Comparison of ENCODE assay signal across 1 cellular context in genomic region chr3:172522871-172523818, GRCh38.
TF ChIP-seq lines count a peak whose summit lies in the region.

Gene TNFSF10, minus strand, starts transcription at chr3:172523430. Its CDS starts 46 bp downstream, at chr3:172523384.

TF ChIP-seq in GM12878, 131 proteins besides CTCF, POLR2A, EP300 and RAD21 (continued from another document and continues in another):
- TF ChIP-seq, protein P1, sequence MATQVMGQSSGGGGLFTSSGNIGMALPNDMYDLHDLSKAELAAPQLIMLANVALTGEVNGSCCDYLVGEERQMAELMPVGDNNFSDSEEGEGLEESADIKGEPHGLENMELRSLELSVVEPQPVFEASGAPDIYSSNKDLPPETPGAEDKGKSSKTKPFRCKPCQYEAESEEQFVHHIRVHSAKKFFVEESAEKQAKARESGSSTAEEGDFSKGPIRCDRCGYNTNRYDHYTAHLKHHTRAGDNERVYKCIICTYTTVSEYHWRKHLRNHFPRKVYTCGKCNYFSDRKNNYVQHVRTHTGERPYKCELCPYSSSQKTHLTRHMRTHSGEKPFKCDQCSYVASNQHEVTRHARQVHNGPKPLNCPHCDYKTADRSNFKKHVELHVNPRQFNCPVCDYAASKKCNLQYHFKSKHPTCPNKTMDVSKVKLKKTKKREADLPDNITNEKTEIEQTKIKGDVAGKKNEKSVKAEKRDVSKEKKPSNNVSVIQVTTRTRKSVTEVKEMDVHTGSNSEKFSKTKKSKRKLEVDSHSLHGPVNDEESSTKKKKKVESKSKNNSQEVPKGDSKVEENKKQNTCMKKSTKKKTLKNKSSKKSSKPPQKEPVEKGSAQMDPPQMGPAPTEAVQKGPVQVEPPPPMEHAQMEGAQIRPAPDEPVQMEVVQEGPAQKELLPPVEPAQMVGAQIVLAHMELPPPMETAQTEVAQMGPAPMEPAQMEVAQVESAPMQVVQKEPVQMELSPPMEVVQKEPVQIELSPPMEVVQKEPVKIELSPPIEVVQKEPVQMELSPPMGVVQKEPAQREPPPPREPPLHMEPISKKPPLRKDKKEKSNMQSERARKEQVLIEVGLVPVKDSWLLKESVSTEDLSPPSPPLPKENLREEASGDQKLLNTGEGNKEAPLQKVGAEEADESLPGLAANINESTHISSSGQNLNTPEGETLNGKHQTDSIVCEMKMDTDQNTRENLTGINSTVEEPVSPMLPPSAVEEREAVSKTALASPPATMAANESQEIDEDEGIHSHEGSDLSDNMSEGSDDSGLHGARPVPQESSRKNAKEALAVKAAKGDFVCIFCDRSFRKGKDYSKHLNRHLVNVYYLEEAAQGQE (IDR thresholded peaks at IDR 0.05; ENCODE audit: low read depth, low read length) = no peak
- no peak for TF ChIP-seq BACH1 (IDR thresholded peaks at IDR 0.05; ENCODE audit: borderline replicate concordance)
- TF ChIP-seq NBN (IDR thresholded peaks at IDR 0.05) = 0 out of 2 replicates have a peak, but pooled peaks have one; percentile 48
- TF ChIP-seq CBFB (IDR thresholded peaks at IDR 0.05; ENCODE audit: low read depth) = peak; percentile 31; the same call in 1 of the 2 replicates
- TF ChIP-seq ETV6 (conservative IDR thresholded peaks at IDR 0.05 in 1 of 2, IDR thresholded peaks at IDR 0.05 in 1 of 2; ENCODE audit: borderline replicate concordance in 1 of 2, low read depth in 1 of 2) = no peak; a peak in 1 of 4 replicates
- no peak for TF ChIP-seq NFYA (IDR thresholded peaks at IDR 0.05; ENCODE audit: borderline replicate concordance, low read depth, low read length)
- TF ChIP-seq NR2C1 (IDR thresholded peaks at IDR 0.05) = no peak
- TF ChIP-seq SUZ12 (IDR thresholded peaks at IDR 0.05; ENCODE audit: unreplicated experiment) = no peak
- TF ChIP-seq ZSCAN29 (IDR thresholded peaks at IDR 0.05) = no peak
- TF ChIP-seq E4F1 (IDR thresholded peaks at IDR 0.05; ENCODE audit: borderline replicate concordance, partially characterized antibody) = no peak
- TF ChIP-seq, protein P2, sequence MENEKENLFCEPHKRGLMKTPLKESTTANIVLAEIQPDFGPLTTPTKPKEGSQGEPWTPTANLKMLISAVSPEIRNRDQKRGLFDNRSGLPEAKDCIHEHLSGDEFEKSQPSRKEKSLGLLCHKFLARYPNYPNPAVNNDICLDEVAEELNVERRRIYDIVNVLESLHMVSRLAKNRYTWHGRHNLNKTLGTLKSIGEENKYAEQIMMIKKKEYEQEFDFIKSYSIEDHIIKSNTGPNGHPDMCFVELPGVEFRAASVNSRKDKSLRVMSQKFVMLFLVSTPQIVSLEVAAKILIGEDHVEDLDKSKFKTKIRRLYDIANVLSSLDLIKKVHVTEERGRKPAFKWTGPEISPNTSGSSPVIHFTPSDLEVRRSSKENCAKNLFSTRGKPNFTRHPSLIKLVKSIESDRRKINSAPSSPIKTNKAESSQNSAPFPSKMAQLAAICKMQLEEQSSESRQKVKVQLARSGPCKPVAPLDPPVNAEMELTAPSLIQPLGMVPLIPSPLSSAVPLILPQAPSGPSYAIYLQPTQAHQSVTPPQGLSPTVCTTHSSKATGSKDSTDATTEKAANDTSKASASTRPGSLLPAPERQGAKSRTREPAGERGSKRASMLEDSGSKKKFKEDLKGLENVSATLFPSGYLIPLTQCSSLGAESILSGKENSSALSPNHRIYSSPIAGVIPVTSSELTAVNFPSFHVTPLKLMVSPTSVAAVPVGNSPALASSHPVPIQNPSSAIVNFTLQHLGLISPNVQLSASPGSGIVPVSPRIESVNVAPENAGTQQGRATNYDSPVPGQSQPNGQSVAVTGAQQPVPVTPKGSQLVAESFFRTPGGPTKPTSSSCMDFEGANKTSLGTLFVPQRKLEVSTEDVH (IDR thresholded peaks at IDR 0.05; ENCODE audit: low read depth, partially characterized antibody) = no peak
- TF ChIP-seq MYB (IDR thresholded peaks at IDR 0.05; ENCODE audit: borderline replicate concordance, low read depth, low read length) = no peak
- no peak for TF ChIP-seq SIN3A (IDR thresholded peaks at IDR 0.05; ENCODE audit: low read depth, low read length)
- no peak for TF ChIP-seq ZNF592 (IDR thresholded peaks at IDR 0.05)
- TF ChIP-seq PAX8 (IDR thresholded peaks at IDR 0.05) = no peak
- TF ChIP-seq PRDM15 (CRISPR knock-in tag; IDR thresholded peaks at IDR 0.05) = no peak
- peak; percentile 51; the same call in 1 of the 2 replicates for TF ChIP-seq HDGF (IDR thresholded peaks at IDR 0.05)
- no peak for TF ChIP-seq SREBF1 (IDR thresholded peaks at IDR 0.05; ENCODE audit: low read length)
- TF ChIP-seq MEF2B (IDR thresholded peaks at IDR 0.05; ENCODE audit: partially characterized antibody, poor library complexity, severe bottlenecking) = no peak
- TF ChIP-seq, protein P3, sequence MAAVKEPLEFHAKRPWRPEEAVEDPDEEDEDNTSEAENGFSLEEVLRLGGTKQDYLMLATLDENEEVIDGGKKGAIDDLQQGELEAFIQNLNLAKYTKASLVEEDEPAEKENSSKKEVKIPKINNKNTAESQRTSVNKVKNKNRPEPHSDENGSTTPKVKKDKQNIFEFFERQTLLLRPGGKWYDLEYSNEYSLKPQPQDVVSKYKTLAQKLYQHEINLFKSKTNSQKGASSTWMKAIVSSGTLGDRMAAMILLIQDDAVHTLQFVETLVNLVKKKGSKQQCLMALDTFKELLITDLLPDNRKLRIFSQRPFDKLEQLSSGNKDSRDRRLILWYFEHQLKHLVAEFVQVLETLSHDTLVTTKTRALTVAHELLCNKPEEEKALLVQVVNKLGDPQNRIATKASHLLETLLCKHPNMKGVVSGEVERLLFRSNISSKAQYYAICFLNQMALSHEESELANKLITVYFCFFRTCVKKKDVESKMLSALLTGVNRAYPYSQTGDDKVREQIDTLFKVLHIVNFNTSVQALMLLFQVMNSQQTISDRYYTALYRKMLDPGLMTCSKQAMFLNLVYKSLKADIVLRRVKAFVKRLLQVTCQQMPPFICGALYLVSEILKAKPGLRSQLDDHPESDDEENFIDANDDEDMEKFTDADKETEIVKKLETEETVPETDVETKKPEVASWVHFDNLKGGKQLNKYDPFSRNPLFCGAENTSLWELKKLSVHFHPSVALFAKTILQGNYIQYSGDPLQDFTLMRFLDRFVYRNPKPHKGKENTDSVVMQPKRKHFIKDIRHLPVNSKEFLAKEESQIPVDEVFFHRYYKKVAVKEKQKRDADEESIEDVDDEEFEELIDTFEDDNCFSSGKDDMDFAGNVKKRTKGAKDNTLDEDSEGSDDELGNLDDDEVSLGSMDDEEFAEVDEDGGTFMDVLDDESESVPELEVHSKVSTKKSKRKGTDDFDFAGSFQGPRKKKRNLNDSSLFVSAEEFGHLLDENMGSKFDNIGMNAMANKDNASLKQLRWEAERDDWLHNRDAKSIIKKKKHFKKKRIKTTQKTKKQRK (IDR thresholded peaks at IDR 0.05; ENCODE audit: low read depth, low read length) = no peak
- TF ChIP-seq, protein P4, sequence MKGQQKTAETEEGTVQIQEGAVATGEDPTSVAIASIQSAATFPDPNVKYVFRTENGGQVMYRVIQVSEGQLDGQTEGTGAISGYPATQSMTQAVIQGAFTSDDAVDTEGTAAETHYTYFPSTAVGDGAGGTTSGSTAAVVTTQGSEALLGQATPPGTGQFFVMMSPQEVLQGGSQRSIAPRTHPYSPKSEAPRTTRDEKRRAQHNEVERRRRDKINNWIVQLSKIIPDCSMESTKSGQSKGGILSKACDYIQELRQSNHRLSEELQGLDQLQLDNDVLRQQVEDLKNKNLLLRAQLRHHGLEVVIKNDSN (IDR thresholded peaks at IDR 0.05; ENCODE audit: borderline replicate concordance, extremely low read length, insufficient read depth, low read depth, low read length) = no peak
- TF ChIP-seq EED (IDR thresholded peaks at IDR 0.05; ENCODE audit: low read depth) = peak; percentile 32; the same call in 1 of the 2 replicates
- peak; percentile 82 for TF ChIP-seq SPI1 (IDR thresholded peaks at IDR 0.05; ENCODE audit: borderline replicate concordance, insufficient read depth, low read depth, low read length)
- no peak for TF ChIP-seq ESRRA (IDR thresholded peaks at IDR 0.05; ENCODE audit: low read length)
- peak; percentile 70 for TF ChIP-seq RUNX3 (IDR thresholded peaks at IDR 0.05; ENCODE audit: low read length)
- 0 out of 2 replicates have a peak, but pooled peaks have one; percentile 10 for TF ChIP-seq YY1 (IDR thresholded peaks at IDR 0.05; ENCODE audit: low read depth, low read length)
- no peak for TF ChIP-seq ELK1 (IDR thresholded peaks at IDR 0.05; ENCODE audit: low read depth, low read length)
- TF ChIP-seq WRNIP1 (IDR thresholded peaks at IDR 0.05; ENCODE audit: borderline replicate concordance, low read depth, low read length) = no peak
- no peak for TF ChIP-seq E2F4 (IDR thresholded peaks at IDR 0.05; ENCODE audit: low read depth, low read length)
- no peak for TF ChIP-seq SREBF2 (IDR thresholded peaks at IDR 0.05; ENCODE audit: low read length)
